ENCODE assay signal across 1 cellular context in the genomic region with DNA sequence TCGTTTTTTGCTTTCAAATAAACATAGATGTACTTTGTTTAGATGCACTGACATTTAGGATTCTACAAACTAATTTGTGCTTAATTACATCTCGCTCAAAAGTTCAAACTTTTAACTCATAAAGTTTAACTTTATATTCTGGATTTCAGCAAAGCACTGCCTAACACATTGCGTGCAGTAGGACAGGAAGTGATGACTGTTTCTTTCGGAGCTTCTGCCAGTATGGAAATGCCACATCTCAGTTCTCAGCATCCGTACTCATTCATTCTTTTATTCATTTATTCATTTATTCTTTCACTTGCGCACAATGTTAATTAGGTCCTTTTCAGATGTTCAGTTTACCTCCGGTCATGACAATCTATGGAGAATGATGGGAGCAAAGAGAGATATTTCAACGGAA.
TF ChIP-seq lines count a peak whose summit lies in the region.

No MANE protein-coding gene starts in this region.

TF ChIP-seq in SK-N-SH, 30 proteins besides CTCF, POLR2A, EP300 and RAD21:
- TF ChIP-seq, protein P1, sequence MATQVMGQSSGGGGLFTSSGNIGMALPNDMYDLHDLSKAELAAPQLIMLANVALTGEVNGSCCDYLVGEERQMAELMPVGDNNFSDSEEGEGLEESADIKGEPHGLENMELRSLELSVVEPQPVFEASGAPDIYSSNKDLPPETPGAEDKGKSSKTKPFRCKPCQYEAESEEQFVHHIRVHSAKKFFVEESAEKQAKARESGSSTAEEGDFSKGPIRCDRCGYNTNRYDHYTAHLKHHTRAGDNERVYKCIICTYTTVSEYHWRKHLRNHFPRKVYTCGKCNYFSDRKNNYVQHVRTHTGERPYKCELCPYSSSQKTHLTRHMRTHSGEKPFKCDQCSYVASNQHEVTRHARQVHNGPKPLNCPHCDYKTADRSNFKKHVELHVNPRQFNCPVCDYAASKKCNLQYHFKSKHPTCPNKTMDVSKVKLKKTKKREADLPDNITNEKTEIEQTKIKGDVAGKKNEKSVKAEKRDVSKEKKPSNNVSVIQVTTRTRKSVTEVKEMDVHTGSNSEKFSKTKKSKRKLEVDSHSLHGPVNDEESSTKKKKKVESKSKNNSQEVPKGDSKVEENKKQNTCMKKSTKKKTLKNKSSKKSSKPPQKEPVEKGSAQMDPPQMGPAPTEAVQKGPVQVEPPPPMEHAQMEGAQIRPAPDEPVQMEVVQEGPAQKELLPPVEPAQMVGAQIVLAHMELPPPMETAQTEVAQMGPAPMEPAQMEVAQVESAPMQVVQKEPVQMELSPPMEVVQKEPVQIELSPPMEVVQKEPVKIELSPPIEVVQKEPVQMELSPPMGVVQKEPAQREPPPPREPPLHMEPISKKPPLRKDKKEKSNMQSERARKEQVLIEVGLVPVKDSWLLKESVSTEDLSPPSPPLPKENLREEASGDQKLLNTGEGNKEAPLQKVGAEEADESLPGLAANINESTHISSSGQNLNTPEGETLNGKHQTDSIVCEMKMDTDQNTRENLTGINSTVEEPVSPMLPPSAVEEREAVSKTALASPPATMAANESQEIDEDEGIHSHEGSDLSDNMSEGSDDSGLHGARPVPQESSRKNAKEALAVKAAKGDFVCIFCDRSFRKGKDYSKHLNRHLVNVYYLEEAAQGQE (IDR thresholded peaks at IDR 0.05; ENCODE audit: low read depth, low read length) = no peak
- no peak for TF ChIP-seq GABPA (IDR thresholded peaks at IDR 0.05; ENCODE audit: low read depth)
- TF ChIP-seq, protein P2, sequence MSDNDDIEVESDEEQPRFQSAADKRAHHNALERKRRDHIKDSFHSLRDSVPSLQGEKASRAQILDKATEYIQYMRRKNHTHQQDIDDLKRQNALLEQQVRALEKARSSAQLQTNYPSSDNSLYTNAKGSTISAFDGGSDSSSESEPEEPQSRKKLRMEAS (IDR thresholded peaks at IDR 0.05; ENCODE audit: low read depth) = no peak
- no peak; the same call in 1 of the 2 replicates for TF ChIP-seq JUND (IDR thresholded peaks at IDR 0.05)
- TF ChIP-seq NFIC (IDR thresholded peaks at IDR 0.05; ENCODE audit: borderline replicate concordance) = no peak
- TF ChIP-seq, protein P3, sequence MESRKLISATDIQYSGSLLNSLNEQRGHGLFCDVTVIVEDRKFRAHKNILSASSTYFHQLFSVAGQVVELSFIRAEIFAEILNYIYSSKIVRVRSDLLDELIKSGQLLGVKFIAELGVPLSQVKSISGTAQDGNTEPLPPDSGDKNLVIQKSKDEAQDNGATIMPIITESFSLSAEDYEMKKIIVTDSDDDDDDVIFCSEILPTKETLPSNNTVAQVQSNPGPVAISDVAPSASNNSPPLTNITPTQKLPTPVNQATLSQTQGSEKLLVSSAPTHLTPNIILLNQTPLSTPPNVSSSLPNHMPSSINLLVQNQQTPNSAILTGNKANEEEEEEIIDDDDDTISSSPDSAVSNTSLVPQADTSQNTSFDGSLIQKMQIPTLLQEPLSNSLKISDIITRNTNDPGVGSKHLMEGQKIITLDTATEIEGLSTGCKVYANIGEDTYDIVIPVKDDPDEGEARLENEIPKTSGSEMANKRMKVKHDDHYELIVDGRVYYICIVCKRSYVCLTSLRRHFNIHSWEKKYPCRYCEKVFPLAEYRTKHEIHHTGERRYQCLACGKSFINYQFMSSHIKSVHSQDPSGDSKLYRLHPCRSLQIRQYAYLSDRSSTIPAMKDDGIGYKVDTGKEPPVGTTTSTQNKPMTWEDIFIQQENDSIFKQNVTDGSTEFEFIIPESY (IDR thresholded peaks at IDR 0.05; ENCODE audit: borderline replicate concordance, low read depth) = no peak
- TF ChIP-seq, protein P4, sequence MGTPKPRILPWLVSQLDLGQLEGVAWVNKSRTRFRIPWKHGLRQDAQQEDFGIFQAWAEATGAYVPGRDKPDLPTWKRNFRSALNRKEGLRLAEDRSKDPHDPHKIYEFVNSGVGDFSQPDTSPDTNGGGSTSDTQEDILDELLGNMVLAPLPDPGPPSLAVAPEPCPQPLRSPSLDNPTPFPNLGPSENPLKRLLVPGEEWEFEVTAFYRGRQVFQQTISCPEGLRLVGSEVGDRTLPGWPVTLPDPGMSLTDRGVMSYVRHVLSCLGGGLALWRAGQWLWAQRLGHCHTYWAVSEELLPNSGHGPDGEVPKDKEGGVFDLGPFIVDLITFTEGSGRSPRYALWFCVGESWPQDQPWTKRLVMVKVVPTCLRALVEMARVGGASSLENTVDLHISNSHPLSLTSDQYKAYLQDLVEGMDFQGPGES (IDR thresholded peaks at IDR 0.05; ENCODE audit: low read depth, low read length) = no peak
- no peak for TF ChIP-seq POLR2AphosphoS5 (IDR thresholded peaks at IDR 0.05; ENCODE audit: low read depth, low read length)
- no peak for TF ChIP-seq ELF1 (IDR thresholded peaks at IDR 0.05)
- TF ChIP-seq CHD2 (IDR thresholded peaks at IDR 0.05; ENCODE audit: low read length, partially characterized antibody) = no peak
- TF ChIP-seq GATA2 (CRISPR knock-in tag; IDR thresholded peaks at IDR 0.05) = no peak
- TF ChIP-seq MXI1 (IDR thresholded peaks at IDR 0.05; ENCODE audit: low read depth, low read length) = no peak
- no peak for TF ChIP-seq FOSL2 (IDR thresholded peaks at IDR 0.05; ENCODE audit: borderline replicate concordance, low read depth)
- TF ChIP-seq SIN3A (IDR thresholded peaks at IDR 0.05; ENCODE audit: borderline replicate concordance, low read depth, low read length) = no peak
- no peak for TF ChIP-seq TCF12 (IDR thresholded peaks at IDR 0.05)
- no peak for TF ChIP-seq NRF1 (IDR thresholded peaks at IDR 0.05; ENCODE audit: low read depth, low read length)
